In genomic region chr9:91816356-91816755, GRCh38 we compare ENCODE assay signal across 17 cellular contexts.
"Had no signal": no experiment of that assay in that cellular context is flagged by ENCODE, and none has a peak within 500 bp of the region (broad histone marks: within the 10 kb centered on the region; RNA-seq: fewer than 3 reads in every experiment).

No MANE protein-coding gene starts in this region.

- H3K4me1 ChIP-seq: colonic mucosa, foreskin keratinocyte had no signal

- H3K36me3 Mint-ChIP-seq: activated naive CD4-positive, alpha-beta T cell treated with anti-CD3 and anti-CD28 coated beads, Interleukin-2, amount 50 U/mL, for 72 hours; immature natural killer cell; naive B cell had no signal

- H3K4me3 ChIP-seq: colonic mucosa, lower lobe of right lung, right atrium auricular region, smooth muscle cell had no signal

- H3K27me3 ChIP-seq: colonic mucosa, foreskin keratinocyte, right atrium auricular region had no signal

- H3K4me3 Mint-ChIP-seq: activated T-cell treated with anti-CD3 and anti-CD28 coated beads, Interleukin-2, amount 50 U/mL, for 24 hours; immature natural killer cell; naive B cell; stimulated activated naive CD8-positive, alpha-beta T cell treated with anti-CD3 and anti-CD28 coated beads, Interleukin-15, Interleukin-2, amounts not matched to agents 100 ng/mL and 50 ng/mL, for 24 hours had no signal

- H3K27ac ChIP-seq: colonic mucosa, foreskin keratinocyte, lower lobe of right lung, right atrium auricular region had no signal

- H3K4me1 Mint-ChIP-seq: immature natural killer cell, naive B cell had no signal

- ATAC-seq: activated naive CD4-positive, alpha-beta T cell treated with anti-CD3 and anti-CD28 coated beads, Interleukin-2, amount 50 U/mL, for 72 hours; foreskin keratinocyte; lower lobe of right lung; SK-N-SH treated with all-trans-retinoic acid at 6 μM for 48 hours had no signal

- H3K36me3 ChIP-seq: colonic mucosa, lower lobe of right lung, right atrium auricular region had no signal

- H3K9me3 ChIP-seq: colonic mucosa, lower lobe of right lung, right atrium auricular region had no signal

- H3K27ac Mint-ChIP-seq: activated naive CD4-positive, alpha-beta T cell treated with anti-CD3 and anti-CD28 coated beads, Interleukin-2, amount 50 U/mL, for 72 hours; activated T-cell treated with anti-CD3 and anti-CD28 coated beads, Interleukin-2, amount 50 U/mL, for 24 hours; immature natural killer cell; stimulated activated naive CD8-positive, alpha-beta T cell treated with anti-CD3 and anti-CD28 coated beads, Interleukin-15, Interleukin-2, amounts not matched to agents 100 ng/mL and 50 ng/mL, for 24 hours had no signal

- H3K27me3 Mint-ChIP-seq: activated T-cell treated with anti-CD3 and anti-CD28 coated beads, Interleukin-2, amount 50 U/mL, for 24 hours; stimulated activated naive CD8-positive, alpha-beta T cell treated with anti-CD3 and anti-CD28 coated beads, Interleukin-15, Interleukin-2, amounts not matched to agents 100 ng/mL and 50 ng/mL, for 24 hours had no signal

- H3K9me3 Mint-ChIP-seq: activated naive CD4-positive, alpha-beta T cell treated with anti-CD3 and anti-CD28 coated beads, Interleukin-2, amount 50 U/mL, for 72 hours; activated T-cell treated with anti-CD3 and anti-CD28 coated beads, Interleukin-2, amount 50 U/mL, for 24 hours; immature natural killer cell; naive B cell; stimulated activated naive CD8-positive, alpha-beta T cell treated with anti-CD3 and anti-CD28 coated beads, Interleukin-15, Interleukin-2, amounts not matched to agents 100 ng/mL and 50 ng/mL, for 24 hours had no signal

- DNase-seq: activated CD4-positive, alpha-beta T cell treated with anti-CD3 and anti-CD28 coated beads for 1 hour; activated CD4-positive, alpha-beta T cell treated with anti-CD3 and anti-CD28 coated beads, Interleukin-2, amount 50 U/mL, for 48 hours; activated T-cell treated with anti-CD3 and anti-CD28 coated beads, Interleukin-2, amount 50 U/mL, for 24 hours; central memory CD4-positive, alpha-beta T cell; colonic mucosa; foreskin keratinocyte; head of caudate nucleus; immature natural killer cell; lower lobe of right lung; naive B cell; stimulated activated CD4-positive, alpha-beta T cell treated with anti-CD3 and anti-CD28 coated beads, Interleukin-4, amount 100 ng/mL, for 4 hours; stimulated activated CD8-positive, alpha-beta memory T cell treated with anti-CD3 and anti-CD28 coated beads, Interleukin-4, amount 100 ng/mL, for 48 hours had no signal
